In genomic region chr10:117936136-117936535, GRCh38 we compare ENCODE assay signal across 14 cellular contexts.
DNase-seq lines count a peak whose midpoint lies in the region; ATAC-seq, FAIRE-seq and TF ChIP-seq lines count a peak whose summit lies in the region.
"Had no signal": no experiment of that assay in that cellular context is flagged by ENCODE, and none has a peak within 500 bp of the region (broad histone marks: within the 10 kb centered on the region; RNA-seq: fewer than 3 reads in every experiment).

No MANE protein-coding gene starts in this region.

- WGBS in smooth muscle cell (ENCODE audit: low lambda C conversion rate): 36% methylated on average over 9 of the region's 9 CpGs
- 48 to 57% (median 55%) methylated on average over 9 of the region's 9 CpGs for WGBS in small intestine, 3 donors

- peak overlapping the region; percentile 93 for H2AFZ ChIP-seq in smooth muscle cell (ENCODE audit: low read depth)

- H3K4me3 ChIP-seq in left ventricle myocardium inferior (no peak overlapping the region), smooth muscle cell (no peak overlapping the region), small intestine (ENCODE audit: low read depth in 1 of 2, low read length in 2 of 2) (no peak overlapping the region)

- H3K27me3 ChIP-seq in left ventricle myocardium inferior (ENCODE audit: low read depth) (peaks cover 18% of the 10 kb centered on the region), smooth muscle cell (ENCODE audit: low read depth) (peaks cover 9% of the 10 kb centered on the region), small intestine (ENCODE audit: control insufficient read depth in 2 of 2, insufficient read depth in 2 of 2, low read length in 2 of 2) (no peaks in the 10 kb centered on the region)

- no peak for TF ChIP-seq CTCF in left ventricle myocardium inferior (IDR thresholded peaks at IDR 0.05; ENCODE audit: borderline replicate concordance)
- TF ChIP-seq CTCF in smooth muscle cell (IDR thresholded peaks at IDR 0.05; ENCODE audit: borderline replicate concordance, insufficient read depth, poor library complexity, severe bottlenecking): no peak

- DNase-seq in DMS153 (lab: John Stamatoyannopoulos, UW) (peak; percentile 63), DMS153 treated with DMSO at 0.1 percent for 48 hours (lab: John Stamatoyannopoulos, UW; ENCODE audit: unreplicated experiment) (no peak), OCI-M1 (lab: John Stamatoyannopoulos, UW) (peak; percentile 30), left ventricle myocardium inferior (peak; percentile 24), smooth muscle cell (lab: John Stamatoyannopoulos, UW; ENCODE audit: unreplicated experiment) (peak; percentile 5), small intestine (no peak), cerebellar cortex (ENCODE audit: low spot score) (no peak)
- no peak for DNase-seq in stimulated activated effector memory CD8-positive, alpha-beta T cell treated with anti-CD3 and anti-CD28 coated beads, Interleukin-12 subunit alpha, Interleukin-12 subunit beta, amount 100 ng/mL, for 72 hours (ENCODE audit: low spot score in 2 of 2)
- DNase-seq: DMS79; effector CD8-positive, alpha-beta T cell; NCI-H1092 treated with DMSO at 0.1 percent for 48 hours had no signal

- no peaks in the 10 kb centered on the region for H4K20me1 ChIP-seq in smooth muscle cell (ENCODE audit: low read depth)

- no peak overlapping the region for H3K27ac Mint-ChIP-seq in stimulated activated effector memory CD8-positive, alpha-beta T cell treated with anti-CD3 and anti-CD28 coated beads, Interleukin-12 subunit alpha, Interleukin-12 subunit beta, amount 100 ng/mL, for 72 hours
- H3K27ac Mint-ChIP-seq: activated naive CD8-positive, alpha-beta T cell had no signal

- H3K4me1 ChIP-seq in left ventricle myocardium inferior (peaks cover 10% of the 10 kb centered on the region), smooth muscle cell (ENCODE audit: low read depth) (peaks cover 3% of the 10 kb centered on the region), small intestine (ENCODE audit: control insufficient read depth in 2 of 2, insufficient read depth in 1 of 2, low read depth in 1 of 2, low read length in 1 of 2) (no peaks in the 10 kb centered on the region)

- peak overlapping the region; percentile 66 for H3K27ac ChIP-seq in left ventricle myocardium inferior (replicated peaks)
- peak overlapping the region; percentile 55 for H3K27ac ChIP-seq in smooth muscle cell (ENCODE audit: low read depth)
- H3K27ac ChIP-seq in small intestine (ENCODE audit: low read depth in 1 of 2, low read length in 1 of 2): no peak overlapping the region
- H3K27ac ChIP-seq: 22Rv1 had no signal

- intact Hi-C loops in left ventricle myocardium inferior (cut with micrococcal nuclease): no loop called here

- H3K36me3 Mint-ChIP-seq in stimulated activated effector memory CD8-positive, alpha-beta T cell treated with anti-CD3 and anti-CD28 coated beads, Interleukin-12 subunit alpha, Interleukin-12 subunit beta, amount 100 ng/mL, for 72 hours: no peaks in the 10 kb centered on the region

- H3K79me2 ChIP-seq in smooth muscle cell (ENCODE audit: low read depth): no peaks in the 10 kb centered on the region

- no peak for ATAC-seq in stimulated activated effector memory CD8-positive, alpha-beta T cell treated with anti-CD3 and anti-CD28 coated beads, Interleukin-12 subunit alpha, Interleukin-12 subunit beta, amount 100 ng/mL, for 72 hours

- no peak overlapping the region for H3K4me3 Mint-ChIP-seq in stimulated activated effector memory CD8-positive, alpha-beta T cell treated with anti-CD3 and anti-CD28 coated beads, Interleukin-12 subunit alpha, Interleukin-12 subunit beta, amount 100 ng/mL, for 72 hours
- H3K4me3 Mint-ChIP-seq: activated naive CD8-positive, alpha-beta T cell had no signal

- H3K9ac ChIP-seq in smooth muscle cell (ENCODE audit: low read depth): peak overlapping the region; percentile 36

- no peaks in the 10 kb centered on the region for H3K9me3 ChIP-seq in left ventricle myocardium inferior (replicated peaks)
- H3K9me3 ChIP-seq in smooth muscle cell (replicated peaks; ENCODE audit: low read depth): no peaks in the 10 kb centered on the region
- no peaks in the 10 kb centered on the region for H3K9me3 ChIP-seq in small intestine (ENCODE audit: control insufficient read depth, low read depth)

- no peaks in the 10 kb centered on the region for H3K36me3 ChIP-seq in left ventricle myocardium inferior
- no peaks in the 10 kb centered on the region for H3K36me3 ChIP-seq in smooth muscle cell (ENCODE audit: low read depth)
- no peaks in the 10 kb centered on the region for H3K36me3 ChIP-seq in small intestine (ENCODE audit: control insufficient read depth in 2 of 2, insufficient read depth in 2 of 2, low read length in 2 of 2)

- no peaks in the 10 kb centered on the region for H3F3A ChIP-seq in smooth muscle cell (ENCODE audit: low read depth)

- no peaks in the 10 kb centered on the region for H3K4me1 Mint-ChIP-seq in stimulated activated effector memory CD8-positive, alpha-beta T cell treated with anti-CD3 and anti-CD28 coated beads, Interleukin-12 subunit alpha, Interleukin-12 subunit beta, amount 100 ng/mL, for 72 hours

- H3K4me2 ChIP-seq in smooth muscle cell: peak overlapping the region; percentile 59

- no peaks in the 10 kb centered on the region for H3K9me3 Mint-ChIP-seq in stimulated activated effector memory CD8-positive, alpha-beta T cell treated with anti-CD3 and anti-CD28 coated beads, Interleukin-12 subunit alpha, Interleukin-12 subunit beta, amount 100 ng/mL, for 72 hours

- no peak for FAIRE-seq in small intestine (lab: Jason Lieb, UNC)
- FAIRE-seq: GM18507 had no signal

Comparison
In these comparisons a context has a peak if more than half of its experiments do, and no peak if none do; other contexts are left out.
1. DNase-seq: peak in DMS153 (single experiment), OCI-M1 (single experiment), left ventricle myocardium inferior (single experiment) and smooth muscle cell (single experiment); none in DMS153 treated with DMSO at 0.1 percent for 48 hours (single experiment), stimulated activated effector memory CD8-positive, alpha-beta T cell treated with anti-CD3 and anti-CD28 coated beads, Interleukin-12 subunit alpha, Interleukin-12 subunit beta, amount 100 ng/mL, for 72 hours (0 of 2), small intestine (single experiment) and cerebellar cortex (single experiment).
2. H3K27ac ChIP-seq: peak in left ventricle myocardium inferior (single experiment) and smooth muscle cell (single experiment); none in small intestine (0 of 2).